In genomic region chr14:93954900-93955891, GRCh38 we compare ENCODE assay signal across 8 cellular contexts. TPM values are rescaled to one million over a fixed set of nuclear protein-coding genes. Genes with fewer than 3 reads are reported as not detected.
A peak's percentile ranks its signal among the peaks of the same experiment; 100 is the strongest.
DNase-seq lines count a peak whose midpoint lies in the region; TF ChIP-seq lines count a peak whose summit lies in the region.

No MANE protein-coding gene starts in this region.

- TF ChIP-seq CTCF in GM13976 (IDR thresholded peaks at IDR 0.05; ENCODE audit: borderline replicate concordance, control extremely low read depth, extremely low read depth, insufficient read depth, missing control alignments), result no peak
- TF ChIP-seq CTCF in HEK293 (tag by site-specific recombination; IDR thresholded peaks at IDR 0.05), result no peak
- TF ChIP-seq CTCF in left ventricle myocardium inferior (IDR thresholded peaks at IDR 0.05; ENCODE audit: borderline replicate concordance), result no peak
- no peak for TF ChIP-seq CTCF in RWPE1 (conservative IDR thresholded peaks at IDR 0.05; ENCODE audit: low read depth)

- H3K36me3 ChIP-seq in HEK293 (ENCODE audit: control insufficient read depth in 2 of 2, insufficient read depth in 1 of 2, low read length in 2 of 2), result no peaks in the 10 kb centered on the region
- H3K36me3 ChIP-seq in left ventricle myocardium inferior, result peaks cover 80% of the 10 kb centered on the region

- in situ Hi-C loops in GM13976 (cut with MboI; ENCODE audit: low sequenced_read_pairs, unreplicated experiment), result no loop called here

- peak; percentile 77 for DNase-seq in GM13976 (ENCODE audit: low spot score)
- DNase-seq in T follicular helper cell (ENCODE audit: low read depth), result peak; percentile 34
- DNase-seq in left ventricle myocardium inferior, result no peak
- DNase-seq in dedifferentiated amniotic fluid mesenchymal stem cell (ENCODE audit: extremely low spot score), result no peak
- DNase-seq in NCI-H146 (lab: John Stamatoyannopoulos, UW), result no peak
- DNase-seq in SW 1271 (lab: John Stamatoyannopoulos, UW), result no peak
- DNase-seq in RWPE1 (ENCODE audit: low spot score), result no peak

- POLR2A ChIA-PET in HEK293 (lab: Yijun Ruan, JAX), result no interaction called here
- POLR2A ChIA-PET in RWPE1 (lab: Yijun Ruan, JAX; ENCODE audit: low non-redundant PET), result no interaction called here

- H3K27ac ChIP-seq in HEK293 (ENCODE audit: extremely low read depth, low read depth, low read length) (no peak overlapping the region), left ventricle myocardium inferior (replicated peaks) (peak overlapping the region; percentile 75), RWPE1 (no peak overlapping the region)

- H3K27me3 ChIP-seq in left ventricle myocardium inferior (ENCODE audit: low read depth), result no peaks in the 10 kb centered on the region

- CTCF ChIA-PET in HEK293 (lab: Yijun Ruan, JAX), result interaction anchor here (0.6 to 0.8 kb wide), 4 partner anchors 11 to 181 kb away, joined by 3 read pairs; no protein-coding TSS in a partner anchor
- CTCF ChIA-PET in RWPE1 (lab: Yijun Ruan, JAX), result no interaction called here

- H3K4me3 ChIP-seq in HEK293 (ENCODE audit: low read depth, low read length) (no peak overlapping the region), left ventricle myocardium inferior (peak overlapping the region; percentile 11)

- H3K4me1 ChIP-seq in HEK293 (ENCODE audit: control insufficient read depth, insufficient read depth, low read length) (peaks cover 6% of the 10 kb centered on the region), left ventricle myocardium inferior (peaks cover 84% of the 10 kb centered on the region)

- intact Hi-C loops in left ventricle myocardium inferior (cut with micrococcal nuclease), result no loop called here

- H3K9me3 ChIP-seq in HEK293 (ENCODE audit: control insufficient read depth, insufficient read depth, low read depth, low read length), result no peaks in the 10 kb centered on the region
- no peaks in the 10 kb centered on the region for H3K9me3 ChIP-seq in left ventricle myocardium inferior (replicated peaks)

TF ChIP-seq in HEK293, 187 proteins besides CTCF, POLR2A, EP300 and RAD21:
- peak; percentile 80 for TF ChIP-seq EGR2 (tag by site-specific recombination; IDR thresholded peaks at IDR 0.05; ENCODE audit: low read depth)
- no peak for TF ChIP-seq ZFP3 (tag by site-specific recombination; IDR thresholded peaks at IDR 0.05; ENCODE audit: low read depth)
- no peak for TF ChIP-seq ZBTB8A (tag by site-specific recombination; IDR thresholded peaks at IDR 0.05)
- TF ChIP-seq ZNF2 (tag by site-specific recombination; IDR thresholded peaks at IDR 0.05), result no peak
- TF ChIP-seq, protein P1, sequence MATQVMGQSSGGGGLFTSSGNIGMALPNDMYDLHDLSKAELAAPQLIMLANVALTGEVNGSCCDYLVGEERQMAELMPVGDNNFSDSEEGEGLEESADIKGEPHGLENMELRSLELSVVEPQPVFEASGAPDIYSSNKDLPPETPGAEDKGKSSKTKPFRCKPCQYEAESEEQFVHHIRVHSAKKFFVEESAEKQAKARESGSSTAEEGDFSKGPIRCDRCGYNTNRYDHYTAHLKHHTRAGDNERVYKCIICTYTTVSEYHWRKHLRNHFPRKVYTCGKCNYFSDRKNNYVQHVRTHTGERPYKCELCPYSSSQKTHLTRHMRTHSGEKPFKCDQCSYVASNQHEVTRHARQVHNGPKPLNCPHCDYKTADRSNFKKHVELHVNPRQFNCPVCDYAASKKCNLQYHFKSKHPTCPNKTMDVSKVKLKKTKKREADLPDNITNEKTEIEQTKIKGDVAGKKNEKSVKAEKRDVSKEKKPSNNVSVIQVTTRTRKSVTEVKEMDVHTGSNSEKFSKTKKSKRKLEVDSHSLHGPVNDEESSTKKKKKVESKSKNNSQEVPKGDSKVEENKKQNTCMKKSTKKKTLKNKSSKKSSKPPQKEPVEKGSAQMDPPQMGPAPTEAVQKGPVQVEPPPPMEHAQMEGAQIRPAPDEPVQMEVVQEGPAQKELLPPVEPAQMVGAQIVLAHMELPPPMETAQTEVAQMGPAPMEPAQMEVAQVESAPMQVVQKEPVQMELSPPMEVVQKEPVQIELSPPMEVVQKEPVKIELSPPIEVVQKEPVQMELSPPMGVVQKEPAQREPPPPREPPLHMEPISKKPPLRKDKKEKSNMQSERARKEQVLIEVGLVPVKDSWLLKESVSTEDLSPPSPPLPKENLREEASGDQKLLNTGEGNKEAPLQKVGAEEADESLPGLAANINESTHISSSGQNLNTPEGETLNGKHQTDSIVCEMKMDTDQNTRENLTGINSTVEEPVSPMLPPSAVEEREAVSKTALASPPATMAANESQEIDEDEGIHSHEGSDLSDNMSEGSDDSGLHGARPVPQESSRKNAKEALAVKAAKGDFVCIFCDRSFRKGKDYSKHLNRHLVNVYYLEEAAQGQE (tag by site-specific recombination; IDR thresholded peaks at IDR 0.05), result 0 out of 2 replicates have a peak, but pooled peaks have one; percentile 17
- no peak for TF ChIP-seq ZNF837 (tag by site-specific recombination; IDR thresholded peaks at IDR 0.05)
- TF ChIP-seq ZFHX2 (tag by site-specific recombination; conservative IDR thresholded peaks at IDR 0.05), result peak; percentile 76
- TF ChIP-seq, protein P2, sequence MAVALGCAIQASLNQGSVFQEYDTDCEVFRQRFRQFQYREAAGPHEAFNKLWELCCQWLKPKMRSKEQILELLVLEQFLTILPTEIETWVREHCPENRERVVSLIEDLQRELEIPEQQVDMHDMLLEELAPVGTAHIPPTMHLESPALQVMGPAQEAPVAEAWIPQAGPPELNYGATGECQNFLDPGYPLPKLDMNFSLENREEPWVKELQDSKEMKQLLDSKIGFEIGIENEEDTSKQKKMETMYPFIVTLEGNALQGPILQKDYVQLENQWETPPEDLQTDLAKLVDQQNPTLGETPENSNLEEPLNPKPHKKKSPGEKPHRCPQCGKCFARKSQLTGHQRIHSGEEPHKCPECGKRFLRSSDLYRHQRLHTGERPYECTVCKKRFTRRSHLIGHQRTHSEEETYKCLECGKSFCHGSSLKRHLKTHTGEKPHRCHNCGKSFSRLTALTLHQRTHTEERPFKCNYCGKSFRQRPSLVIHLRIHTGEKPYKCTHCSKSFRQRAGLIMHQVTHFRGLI (tag by site-specific recombination; IDR thresholded peaks at IDR 0.05), result no peak
- no peak for TF ChIP-seq ZNF121 (tag by site-specific recombination; IDR thresholded peaks at IDR 0.05)
- TF ChIP-seq ZNF624 (tag by site-specific recombination; IDR thresholded peaks at IDR 0.05), result no peak

RNA-seq across cellular contexts. Expression of gene ASB2, which starts 21.2 kb away (rescaled TPM):
- total RNA-seq in left ventricle myocardium inferior, result 251 TPM

RNA-seq across cellular contexts. Expression of gene FAM181A, which starts 28.1 kb away (rescaled TPM):
- not detected for total RNA-seq in left ventricle myocardium inferior

RNA-seq across cellular contexts. Expression of gene CCDC197, which starts 41.9 kb away (rescaled TPM):
- total RNA-seq in left ventricle myocardium inferior, result 1.2 TPM

Comparison
In these comparisons a context has a peak if more than half of its experiments do, and no peak if none do; other contexts are left out.
1. DNase-seq: peak in GM13976 (single experiment) and T follicular helper cell (single experiment); none in left ventricle myocardium inferior (single experiment), dedifferentiated amniotic fluid mesenchymal stem cell (single experiment), NCI-H146 (single experiment), SW 1271 (0 of 2) and RWPE1 (single experiment).